Comparison of ENCODE assay signal across 1 cellular context in the genomic region with DNA sequence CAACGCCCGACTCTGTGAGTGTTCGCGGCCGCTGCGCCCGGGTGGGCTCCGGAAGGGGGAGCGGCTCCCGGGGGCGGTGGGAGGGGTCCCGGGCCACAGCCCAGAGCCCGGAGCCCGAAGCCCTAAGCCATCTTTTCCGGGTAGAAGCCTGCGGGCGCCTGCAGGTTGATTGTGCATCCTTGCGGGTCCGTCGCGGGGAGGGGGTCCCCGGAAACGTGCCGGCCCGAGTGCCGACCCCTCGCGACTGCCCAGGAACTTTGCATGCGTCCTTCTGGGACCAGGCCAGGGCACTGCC.
TF ChIP-seq lines count a peak whose summit lies in the region.

No MANE protein-coding gene starts in this region.

TF ChIP-seq in HEK293, 187 proteins besides CTCF, POLR2A, EP300 and RAD21 (continued from another document):
- TF ChIP-seq, protein P1, sequence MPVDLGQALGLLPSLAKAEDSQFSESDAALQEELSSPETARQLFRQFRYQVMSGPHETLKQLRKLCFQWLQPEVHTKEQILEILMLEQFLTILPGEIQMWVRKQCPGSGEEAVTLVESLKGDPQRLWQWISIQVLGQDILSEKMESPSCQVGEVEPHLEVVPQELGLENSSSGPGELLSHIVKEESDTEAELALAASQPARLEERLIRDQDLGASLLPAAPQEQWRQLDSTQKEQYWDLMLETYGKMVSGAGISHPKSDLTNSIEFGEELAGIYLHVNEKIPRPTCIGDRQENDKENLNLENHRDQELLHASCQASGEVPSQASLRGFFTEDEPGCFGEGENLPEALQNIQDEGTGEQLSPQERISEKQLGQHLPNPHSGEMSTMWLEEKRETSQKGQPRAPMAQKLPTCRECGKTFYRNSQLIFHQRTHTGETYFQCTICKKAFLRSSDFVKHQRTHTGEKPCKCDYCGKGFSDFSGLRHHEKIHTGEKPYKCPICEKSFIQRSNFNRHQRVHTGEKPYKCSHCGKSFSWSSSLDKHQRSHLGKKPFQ (tag by site-specific recombination; IDR thresholded peaks at IDR 0.05) = no peak
- TF ChIP-seq KLF8 (tag by site-specific recombination; IDR thresholded peaks at IDR 0.05) = peak; percentile 13; the same call in 1 of the 2 replicates
- no peak for TF ChIP-seq ZNF112 (tag by site-specific recombination; IDR thresholded peaks at IDR 0.05)
- TF ChIP-seq, protein P2, sequence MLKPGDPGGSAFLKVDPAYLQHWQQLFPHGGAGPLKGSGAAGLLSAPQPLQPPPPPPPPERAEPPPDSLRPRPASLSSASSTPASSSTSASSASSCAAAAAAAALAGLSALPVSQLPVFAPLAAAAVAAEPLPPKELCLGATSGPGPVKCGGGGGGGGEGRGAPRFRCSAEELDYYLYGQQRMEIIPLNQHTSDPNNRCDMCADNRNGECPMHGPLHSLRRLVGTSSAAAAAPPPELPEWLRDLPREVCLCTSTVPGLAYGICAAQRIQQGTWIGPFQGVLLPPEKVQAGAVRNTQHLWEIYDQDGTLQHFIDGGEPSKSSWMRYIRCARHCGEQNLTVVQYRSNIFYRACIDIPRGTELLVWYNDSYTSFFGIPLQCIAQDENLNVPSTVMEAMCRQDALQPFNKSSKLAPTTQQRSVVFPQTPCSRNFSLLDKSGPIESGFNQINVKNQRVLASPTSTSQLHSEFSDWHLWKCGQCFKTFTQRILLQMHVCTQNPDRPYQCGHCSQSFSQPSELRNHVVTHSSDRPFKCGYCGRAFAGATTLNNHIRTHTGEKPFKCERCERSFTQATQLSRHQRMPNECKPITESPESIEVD (tag by site-specific recombination; IDR thresholded peaks at IDR 0.05) = no peak
- peak; percentile 87 for TF ChIP-seq GLIS2 (tag by site-specific recombination; IDR thresholded peaks at IDR 0.05)
- TF ChIP-seq, protein P3, sequence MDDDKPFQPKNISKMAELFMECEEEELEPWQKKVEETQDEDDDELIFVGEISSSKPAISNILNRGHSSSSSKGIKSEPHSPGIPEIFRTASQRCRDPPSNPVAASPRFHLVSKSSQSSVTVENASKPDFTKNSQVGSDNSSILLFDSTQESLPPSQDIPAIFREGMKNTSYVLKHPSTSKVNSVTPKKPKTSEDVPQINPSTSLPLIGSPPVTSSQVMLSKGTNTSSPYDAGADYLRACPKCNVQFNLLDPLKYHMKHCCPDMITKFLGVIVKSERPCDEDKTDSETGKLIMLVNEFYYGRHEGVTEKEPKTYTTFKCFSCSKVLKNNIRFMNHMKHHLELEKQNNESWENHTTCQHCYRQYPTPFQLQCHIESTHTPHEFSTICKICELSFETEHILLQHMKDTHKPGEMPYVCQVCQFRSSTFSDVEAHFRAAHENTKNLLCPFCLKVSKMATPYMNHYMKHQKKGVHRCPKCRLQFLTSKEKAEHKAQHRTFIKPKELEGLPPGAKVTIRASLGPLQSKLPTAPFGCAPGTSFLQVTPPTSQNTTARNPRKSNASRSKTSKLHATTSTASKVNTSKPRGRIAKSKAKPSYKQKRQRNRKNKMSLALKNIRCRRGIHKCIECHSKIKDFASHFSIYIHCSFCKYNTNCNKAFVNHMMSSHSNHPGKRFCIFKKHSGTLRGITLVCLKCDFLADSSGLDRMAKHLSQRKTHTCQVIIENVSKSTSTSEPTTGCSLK (tag by site-specific recombination; IDR thresholded peaks at IDR 0.05) = no peak
- TF ChIP-seq, protein P4, sequence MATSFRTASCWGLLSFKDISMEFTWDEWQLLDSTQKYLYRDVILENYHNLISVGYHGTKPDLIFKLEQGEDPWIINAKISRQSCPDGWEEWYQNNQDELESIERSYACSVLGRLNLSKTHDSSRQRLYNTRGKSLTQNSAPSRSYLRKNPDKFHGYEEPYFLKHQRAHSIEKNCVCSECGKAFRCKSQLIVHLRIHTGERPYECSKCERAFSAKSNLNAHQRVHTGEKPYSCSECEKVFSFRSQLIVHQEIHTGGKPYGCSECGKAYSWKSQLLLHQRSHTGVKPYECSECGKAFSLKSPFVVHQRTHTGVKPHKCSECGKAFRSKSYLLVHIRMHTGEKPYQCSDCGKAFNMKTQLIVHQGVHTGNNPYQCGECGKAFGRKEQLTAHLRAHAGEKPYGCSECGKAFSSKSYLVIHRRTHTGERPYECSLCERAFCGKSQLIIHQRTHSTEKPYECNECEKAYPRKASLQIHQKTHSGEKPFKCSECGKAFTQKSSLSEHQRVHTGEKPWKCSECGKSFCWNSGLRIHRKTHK (tag by site-specific recombination; IDR thresholded peaks at IDR 0.05) = no peak
- TF ChIP-seq, protein P5, sequence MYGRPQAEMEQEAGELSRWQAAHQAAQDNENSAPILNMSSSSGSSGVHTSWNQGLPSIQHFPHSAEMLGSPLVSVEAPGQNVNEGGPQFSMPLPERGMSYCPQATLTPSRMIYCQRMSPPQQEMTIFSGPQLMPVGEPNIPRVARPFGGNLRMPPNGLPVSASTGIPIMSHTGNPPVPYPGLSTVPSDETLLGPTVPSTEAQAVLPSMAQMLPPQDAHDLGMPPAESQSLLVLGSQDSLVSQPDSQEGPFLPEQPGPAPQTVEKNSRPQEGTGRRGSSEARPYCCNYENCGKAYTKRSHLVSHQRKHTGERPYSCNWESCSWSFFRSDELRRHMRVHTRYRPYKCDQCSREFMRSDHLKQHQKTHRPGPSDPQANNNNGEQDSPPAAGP (tag by site-specific recombination; IDR thresholded peaks at IDR 0.05) = no peak
- TF ChIP-seq, protein P6, sequence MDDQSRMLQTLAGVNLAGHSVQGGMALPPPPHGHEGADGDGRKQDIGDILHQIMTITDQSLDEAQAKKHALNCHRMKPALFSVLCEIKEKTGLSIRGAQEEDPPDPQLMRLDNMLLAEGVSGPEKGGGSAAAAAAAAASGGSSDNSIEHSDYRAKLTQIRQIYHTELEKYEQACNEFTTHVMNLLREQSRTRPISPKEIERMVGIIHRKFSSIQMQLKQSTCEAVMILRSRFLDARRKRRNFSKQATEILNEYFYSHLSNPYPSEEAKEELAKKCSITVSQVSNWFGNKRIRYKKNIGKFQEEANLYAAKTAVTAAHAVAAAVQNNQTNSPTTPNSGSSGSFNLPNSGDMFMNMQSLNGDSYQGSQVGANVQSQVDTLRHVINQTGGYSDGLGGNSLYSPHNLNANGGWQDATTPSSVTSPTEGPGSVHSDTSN (CRISPR knock-in tag; IDR thresholded peaks at IDR 0.05) = 0 out of 2 replicates have a peak, but pooled peaks have one; percentile 18
- TF ChIP-seq, protein P7, sequence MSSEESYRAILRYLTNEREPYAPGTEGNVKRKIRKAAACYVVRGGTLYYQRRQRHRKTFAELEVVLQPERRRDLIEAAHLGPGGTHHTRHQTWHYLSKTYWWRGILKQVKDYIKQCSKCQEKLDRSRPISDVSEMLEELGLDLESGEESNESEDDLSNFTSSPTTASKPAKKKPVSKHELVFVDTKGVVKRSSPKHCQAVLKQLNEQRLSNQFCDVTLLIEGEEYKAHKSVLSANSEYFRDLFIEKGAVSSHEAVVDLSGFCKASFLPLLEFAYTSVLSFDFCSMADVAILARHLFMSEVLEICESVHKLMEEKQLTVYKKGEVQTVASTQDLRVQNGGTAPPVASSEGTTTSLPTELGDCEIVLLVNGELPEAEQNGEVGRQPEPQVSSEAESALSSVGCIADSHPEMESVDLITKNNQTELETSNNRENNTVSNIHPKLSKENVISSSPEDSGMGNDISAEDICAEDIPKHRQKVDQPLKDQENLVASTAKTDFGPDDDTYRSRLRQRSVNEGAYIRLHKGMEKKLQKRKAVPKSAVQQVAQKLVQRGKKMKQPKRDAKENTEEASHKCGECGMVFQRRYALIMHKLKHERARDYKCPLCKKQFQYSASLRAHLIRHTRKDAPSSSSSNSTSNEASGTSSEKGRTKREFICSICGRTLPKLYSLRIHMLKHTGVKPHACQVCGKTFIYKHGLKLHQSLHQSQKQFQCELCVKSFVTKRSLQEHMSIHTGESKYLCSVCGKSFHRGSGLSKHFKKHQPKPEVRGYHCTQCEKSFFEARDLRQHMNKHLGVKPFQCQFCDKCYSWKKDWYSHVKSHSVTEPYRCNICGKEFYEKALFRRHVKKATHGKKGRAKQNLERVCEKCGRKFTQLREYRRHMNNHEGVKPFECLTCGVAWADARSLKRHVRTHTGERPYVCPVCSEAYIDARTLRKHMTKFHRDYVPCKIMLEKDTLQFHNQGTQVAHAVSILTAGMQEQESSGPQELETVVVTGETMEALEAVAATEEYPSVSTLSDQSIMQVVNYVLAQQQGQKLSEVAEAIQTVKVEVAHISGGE (tag by site-specific recombination; conservative IDR thresholded peaks at IDR 0.05; ENCODE audit: low read depth) = peak; percentile 60; the same call in 1 of the 2 replicates
- no peak for TF ChIP-seq GFI1B (tag by site-specific recombination; IDR thresholded peaks at IDR 0.05)
